9 cellular contexts compared by ENCODE assay signal in the genomic region with DNA sequence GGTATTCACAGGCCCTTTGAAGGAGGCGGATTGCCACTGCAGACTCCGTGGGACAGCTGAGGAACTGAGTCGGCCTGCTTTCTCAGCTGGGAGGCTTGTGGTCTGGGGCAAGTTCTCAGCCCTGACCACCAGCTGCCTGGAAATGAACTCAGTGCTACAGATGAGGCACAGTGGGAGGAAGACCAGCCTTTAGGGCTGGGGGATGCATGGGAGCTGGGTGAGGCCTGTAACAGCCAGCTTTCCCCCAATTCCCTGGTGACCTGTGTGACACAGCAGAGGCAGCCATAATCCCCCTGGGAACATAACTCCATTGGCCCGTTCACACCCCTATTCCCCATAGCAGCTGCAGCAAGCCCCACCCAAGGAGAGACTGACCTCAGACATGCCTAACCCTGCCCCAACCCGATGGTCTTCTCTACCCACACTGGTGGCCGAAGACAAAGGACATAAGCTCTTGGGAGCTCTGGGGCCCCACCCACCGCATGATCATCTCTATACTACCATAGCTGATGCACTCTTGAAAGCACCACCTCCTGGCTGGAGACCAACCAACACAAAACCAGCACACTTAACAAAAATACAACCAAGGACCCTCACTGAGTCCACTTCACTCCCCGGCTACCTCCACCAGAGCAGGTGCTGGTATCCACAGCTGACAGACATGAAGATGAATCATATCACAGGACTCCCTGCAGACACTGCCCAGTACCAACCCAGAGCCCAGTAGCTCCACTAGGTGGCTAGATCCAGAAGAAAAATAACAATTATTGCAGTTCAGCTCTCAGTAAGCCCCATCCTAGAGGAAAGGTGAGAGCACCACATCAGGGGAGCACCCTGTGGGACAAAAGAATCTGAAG. TPM values are rescaled to one million over a fixed set of nuclear protein-coding genes. Genes with fewer than 3 reads are reported as not detected.
DNase-seq lines count a peak whose midpoint lies in the region; ATAC-seq and TF ChIP-seq lines count a peak whose summit lies in the region.
"Had no signal": no experiment of that assay in that cellular context is flagged by ENCODE, and none has a peak within 500 bp of the region (broad histone marks: within the 10 kb centered on the region; RNA-seq: fewer than 3 reads in every experiment).

No MANE protein-coding gene starts in this region.

- POLR2A ChIA-PET in SK-N-SH (lab: Yijun Ruan, JAX) = no interaction called here

- no peak overlapping the region for H3K4me3 ChIP-seq in SK-N-SH (ENCODE audit: low read depth in 2 of 2, low read length in 1 of 2)
- peak overlapping the region; percentile 62 for H3K4me3 ChIP-seq in OCI-LY3 (ENCODE audit: low read length)
- H3K4me3 ChIP-seq: A549 had no signal

- peaks cover 100% of the 10 kb centered on the region for H3K79me2 ChIP-seq in SK-N-SH (ENCODE audit: insufficient read depth)
- peaks cover 89% of the 10 kb centered on the region for H3K79me2 ChIP-seq in OCI-LY3 (ENCODE audit: low read length)

- H3K9ac ChIP-seq in SK-N-SH (no peak overlapping the region), OCI-LY3 (ENCODE audit: low read length) (peak overlapping the region; percentile 63)

- CTCF ChIA-PET in SK-N-SH (lab: Yijun Ruan, JAX) = interaction anchor here (0.9 to 1.3 kb wide), 2 partner anchors 22 to 31 kb away, joined by 3 read pairs; no protein-coding TSS in a partner anchor

- H3K36me3 ChIP-seq in SK-N-SH (replicated peaks in 1 of 2; ENCODE audit: control insufficient read depth in 1 of 2, insufficient read depth in 2 of 2, low read length in 1 of 2) (peaks cover 0 to 20% of the 10 kb centered on the region in 2 experiments), OCI-LY3 (replicated peaks; ENCODE audit: low read depth, low read length) (peaks cover 5% of the 10 kb centered on the region)

- ATAC-seq in SK-N-SH treated with all-trans-retinoic acid at 6 μM for 48 hours = no peak
- peak; percentile 85 for ATAC-seq in HG02763 (IDR thresholded peaks at IDR 0.05; ENCODE audit: unreplicated experiment)
- no peak for ATAC-seq in omental fat pad (ENCODE audit: low FRiP score)

- no peak overlapping the region for H2AFZ ChIP-seq in SK-N-SH (ENCODE audit: low read depth)
- no peak overlapping the region for H2AFZ ChIP-seq in OCI-LY3 (ENCODE audit: low read depth, low read length)

- 89% methylated on average over 6 of the region's 8 CpGs for WGBS in SK-N-SH (ENCODE audit: low lambda C conversion rate)

- H3K4me2 ChIP-seq in SK-N-SH (no peak overlapping the region), OCI-LY3 (ENCODE audit: low read length) (peak overlapping the region; percentile 74)
- H3K4me2 ChIP-seq: A549 had no signal

- no peaks in the 10 kb centered on the region for H3F3A ChIP-seq in SK-N-SH (replicated peaks; ENCODE audit: insufficient read depth)

- DNase-seq in SK-N-SH = no peak
- DNase-seq in smooth muscle cell of the brain vasculature (ENCODE audit: low read depth, low spot score) = peak; percentile 77
- no peak for DNase-seq in omental fat pad (ENCODE audit: low spot score)
- DNase-seq in substantia nigra (lab: John Stamatoyannopoulos, UW) = no peak
- DNase-seq in cerebellar cortex (ENCODE audit: low spot score) = no peak

- TF ChIP-seq EP300 in SK-N-SH (IDR thresholded peaks at IDR 0.05; ENCODE audit: borderline replicate concordance in 1 of 2, low read depth in 1 of 2, low read length in 1 of 2) = no peak

- peaks cover 84% of the 10 kb centered on the region for H4K20me1 ChIP-seq in SK-N-SH (ENCODE audit: insufficient read depth)
- peaks cover 9% of the 10 kb centered on the region for H4K20me1 ChIP-seq in OCI-LY3 (ENCODE audit: insufficient read depth, low read length)

- H3K27me3 ChIP-seq in SK-N-SH (ENCODE audit: insufficient read depth) (no peaks in the 10 kb centered on the region), OCI-LY3 (ENCODE audit: low read depth, low read length) (no peaks in the 10 kb centered on the region)

- H3K27ac ChIP-seq in SK-N-SH (ENCODE audit: low read depth in 2 of 2, low read length in 1 of 2) (no peak overlapping the region), OCI-LY3 (ENCODE audit: low read length) (peak overlapping the region; percentile 91), substantia nigra (ENCODE audit: low read depth, low read length, poor library complexity, severe bottlenecking) (no peak overlapping the region)
- H3K27ac ChIP-seq: A549 had no signal

- TF ChIP-seq CTCF in SK-N-SH (IDR thresholded peaks at IDR 0.05) = peak; percentile 9; the same call in 1 of the 2 replicates
- TF ChIP-seq CTCF in OCI-LY3 (IDR thresholded peaks at IDR 0.05; ENCODE audit: low read depth, low read length) = peak; percentile 38
- TF ChIP-seq CTCF in omental fat pad (IDR thresholded peaks at IDR 0.05) = no peak

- H3K4me1 ChIP-seq in SK-N-SH (ENCODE audit: control insufficient read depth in 1 of 2, insufficient read depth in 2 of 2, low read depth in 1 of 2, low read length in 1 of 2) (no peaks in the 10 kb centered on the region; a peak in 1 of 4 replicates), OCI-LY3 (ENCODE audit: low read length) (peaks cover 28% of the 10 kb centered on the region)
- H3K4me1 ChIP-seq: A549 had no signal

- TF ChIP-seq RAD21 in SK-N-SH (IDR thresholded peaks at IDR 0.05; ENCODE audit: low read length) = no peak

- H3K9me2 ChIP-seq in SK-N-SH = no peaks in the 10 kb centered on the region

- no peaks in the 10 kb centered on the region for H3K9me3 ChIP-seq in SK-N-SH
- H3K9me3 ChIP-seq in OCI-LY3 (ENCODE audit: insufficient read depth, low read length) = no peaks in the 10 kb centered on the region
- H3K9me3 ChIP-seq: A549 had no signal

TF ChIP-seq in SK-N-SH, 30 proteins besides CTCF, POLR2A, EP300 and RAD21:
- no peak for TF ChIP-seq YY1 (IDR thresholded peaks at IDR 0.05; ENCODE audit: low read depth)
- TF ChIP-seq FOXM1 (IDR thresholded peaks at IDR 0.05; ENCODE audit: low read depth) = no peak

TF ChIP-seq in SK-N-SH treated with all-trans-retinoic acid at 6 μM for 48 hours, 23 proteins besides CTCF, POLR2A, EP300 and RAD21:
- no peak for TF ChIP-seq TCF4 (CRISPR knock-in tag; IDR thresholded peaks at IDR 0.05; ENCODE audit: borderline replicate concordance)
- TF ChIP-seq CSRNP3 (CRISPR knock-in tag; IDR thresholded peaks at IDR 0.05) = no peak

RNA-seq across cellular contexts. Expression of gene ZMAT3, which starts 24.9 kb away (rescaled TPM):
- 11.9 and 17.8 TPM in 2 replicates for polyA plus RNA-seq in SK-N-SH (2012; rRNA removed)
- 17.1 and 18.3 TPM in 2 replicates for polyA plus RNA-seq in SK-N-SH (2012; cell fraction: cytosol; rRNA removed)
- 7.7 and 11.5 TPM in 2 replicates for polyA plus RNA-seq in SK-N-SH (2012; cell fraction: nucleus; rRNA removed)
- 1 to 10 TPM; 7.7 to 9.1 (median 8.2) TPM for total RNA-seq in omental fat pad

Comparison
In these comparisons a context has a peak if more than half of its experiments do, and no peak if none do; other contexts are left out.
1. CTCF ChIP-seq: peak in SK-N-SH (single experiment) and OCI-LY3 (single experiment); none in omental fat pad (0 of 3).